31 cellular contexts compared by ENCODE assay signal in the genomic region with DNA sequence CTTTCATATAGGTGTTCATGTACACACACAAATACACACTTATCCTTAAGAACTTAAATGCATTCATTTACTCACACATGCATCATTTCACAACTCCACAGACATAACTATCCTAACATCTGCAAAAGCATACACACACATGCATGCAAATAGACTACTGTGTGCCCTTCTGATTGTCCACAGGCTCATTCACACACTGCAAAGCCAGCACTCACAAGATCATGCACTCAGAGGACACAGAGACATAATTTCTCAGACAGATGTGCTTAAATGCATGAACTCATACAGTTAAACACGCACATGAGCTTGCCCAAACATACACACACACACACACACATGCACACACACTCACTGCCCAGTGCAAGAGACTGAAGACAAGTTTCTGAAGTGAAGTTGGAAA.
"Had no signal": no experiment of that assay in that cellular context is flagged by ENCODE, and none has a peak within 500 bp of the region (broad histone marks: within the 10 kb centered on the region; RNA-seq: fewer than 3 reads in every experiment).

No MANE protein-coding gene starts in this region.

- H3K4me2 ChIP-seq: SK-N-SH had no signal

- H3K27me3 ChIP-seq: ascending aorta, esophagus muscularis mucosa, left lung, ovary, spleen, testis, transverse colon had no signal

- H3K36me3 ChIP-seq: ascending aorta, esophagus muscularis mucosa, left lung, ovary, spleen, transverse colon, WERI-Rb-1 had no signal

- H3K4me1 Mint-ChIP-seq: activated naive CD8-positive, alpha-beta T cell treated with anti-CD3 and anti-CD28 coated beads, Interleukin-2, amount 10 ng/mL, durations not matched to agents 7 days and 5 days; immature natural killer cell; naive thymus-derived CD4-positive, alpha-beta T cell had no signal

- H3K36me3 Mint-ChIP-seq: activated naive CD8-positive, alpha-beta T cell treated with anti-CD3 and anti-CD28 coated beads, Interleukin-2, amount 10 ng/mL, durations not matched to agents 7 days and 5 days; brain; mesothelial cell of epicardium; naive thymus-derived CD4-positive, alpha-beta T cell had no signal

- H3K4me1 ChIP-seq: ascending aorta, esophagus muscularis mucosa, left lung, spleen, testis had no signal

- H3K9me3 ChIP-seq: ascending aorta, ovary, SK-N-SH, testis, transverse colon had no signal

- H3K27ac ChIP-seq: ascending aorta, esophagus muscularis mucosa, left lung, ovary, spleen, testis, transverse colon, WERI-Rb-1 had no signal

- DNase-seq: activated CD4-positive, alpha-beta T cell treated with anti-CD3 and anti-CD28 coated beads for 48 hours; activated CD4-positive, alpha-beta T cell treated with anti-CD3 and anti-CD28 coated beads, Interleukin-2, amount 50 U/mL, for 48 hours; activated CD8-positive, alpha-beta memory T cell treated with anti-CD3 and anti-CD28 coated beads for 24 hours; activated effector memory CD4-positive, alpha-beta T cell treated with anti-CD3 and anti-CD28 coated beads, Interleukin-2, amount 50 U/mL, for 16 hours; activated naive CD4-positive, alpha-beta T cell treated with anti-CD3 and anti-CD28 coated beads for 36 hours; activated naive CD8-positive, alpha-beta T cell treated with anti-CD3 and anti-CD28 coated beads, Interleukin-2, amount 10 ng/mL, durations not matched to agents 7 days and 5 days; central memory CD4-positive, alpha-beta T cell; head of caudate nucleus; hypothalamus; immature natural killer cell; kidney; left lung; naive thymus-derived CD4-positive, alpha-beta T cell; spleen; stimulated activated CD4-positive, alpha-beta T cell treated with anti-CD3 and anti-CD28 coated beads, Interleukin-2, amount 100 ng/mL, for 48 hours; stimulated activated naive CD4-positive, alpha-beta T cell treated with Interleukin-2 at 50 U/mL for 16 hours; SW 1271; T-helper 9 cell; testis; transverse colon; WERI-Rb-1 had no signal

- ATAC-seq: activated CD4-positive, CD25-positive, alpha-beta regulatory T cell treated with anti-CD3 and anti-CD28 coated beads, Interleukin-2, amount 50 U/mL, for 24 hours; left lung; naive thymus-derived CD4-positive, alpha-beta T cell had no signal

- H3K27ac Mint-ChIP-seq: activated naive CD4-positive, alpha-beta T cell treated with anti-CD3 and anti-CD28 coated beads for 36 hours; activated naive CD8-positive, alpha-beta T cell treated with anti-CD3 and anti-CD28 coated beads, Interleukin-2, amount 10 ng/mL, durations not matched to agents 7 days and 5 days; dendritic cell treated with granulocyte-macrophage colony-stimulating factor and Interleukin-4, amounts not matched to agents 40 ng/mL and 50 ng/mL, for 4 days; immature natural killer cell; mesothelial cell of epicardium; naive thymus-derived CD4-positive, alpha-beta T cell; progenitor cell of endocrine pancreas; T-helper 1 cell treated with Interleukin-12 subunit alpha and Interleukin-12 subunit beta and Interleukin-4 antibody, amounts not matched to agents 30 μg/mL and 1 μg/mL, for 36 hours had no signal

- H3K4me3 Mint-ChIP-seq: activated naive CD4-positive, alpha-beta T cell treated with anti-CD3 and anti-CD28 coated beads for 36 hours; activated naive CD8-positive, alpha-beta T cell treated with anti-CD3 and anti-CD28 coated beads, Interleukin-2, amount 10 ng/mL, durations not matched to agents 7 days and 5 days; dendritic cell treated with granulocyte-macrophage colony-stimulating factor and Interleukin-4, amounts not matched to agents 40 ng/mL and 50 ng/mL, for 4 days; immature natural killer cell; mesothelial cell of epicardium; naive thymus-derived CD4-positive, alpha-beta T cell; T-helper 1 cell treated with Interleukin-12 subunit alpha and Interleukin-12 subunit beta and Interleukin-4 antibody, amounts not matched to agents 30 μg/mL and 1 μg/mL, for 36 hours had no signal

- H3K27me3 Mint-ChIP-seq: activated naive CD8-positive, alpha-beta T cell treated with anti-CD3 and anti-CD28 coated beads, Interleukin-2, amount 10 ng/mL, durations not matched to agents 7 days and 5 days; dendritic cell treated with granulocyte-macrophage colony-stimulating factor and Interleukin-4, amounts not matched to agents 40 ng/mL and 50 ng/mL, for 4 days; naive thymus-derived CD4-positive, alpha-beta T cell; progenitor cell of endocrine pancreas had no signal

- H3K9me2 ChIP-seq: SK-N-SH had no signal

- H3K4me3 ChIP-seq: ascending aorta, esophagus muscularis mucosa, left lung, ovary, spleen, testis, transverse colon had no signal

- H3K9ac ChIP-seq: SK-N-SH had no signal
